ENCODE assay signal across 8 cellular contexts in the genomic region with DNA sequence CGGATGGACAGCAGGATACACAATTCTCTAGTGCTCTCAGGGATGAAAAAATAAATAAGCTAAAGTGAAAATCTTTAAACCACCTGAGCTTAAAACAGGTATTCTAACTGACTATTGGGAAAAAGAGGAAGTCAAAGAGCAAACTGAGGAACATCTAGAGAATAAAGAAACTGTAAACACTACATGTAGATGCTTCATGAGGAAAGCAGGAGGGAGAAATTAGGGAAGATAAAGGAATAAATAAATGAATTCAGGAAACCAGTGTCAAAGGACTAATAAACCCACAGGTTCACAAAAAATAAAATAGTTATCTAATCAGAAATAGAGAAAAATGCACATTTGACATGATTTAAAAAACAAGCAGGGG. TPM values are rescaled to one million over a fixed set of nuclear protein-coding genes. Genes with fewer than 3 reads are reported as not detected.
A peak's percentile ranks its signal among the peaks of the same experiment; 100 is the strongest.
DNase-seq lines count a peak whose midpoint lies in the region; ATAC-seq and TF ChIP-seq lines count a peak whose summit lies in the region.

No MANE protein-coding gene starts in this region.

- H4K20me1 ChIP-seq in BLaER1 treated with 17β-estradiol and CSF1 and Interleukin-3, amounts not matched to agents 10 nM and 100 nM, result peaks cover 0 to 1% (median 0%) of the 10 kb centered on the region in 11 experiments; a peak in 1 of 22 replicates

- peak overlapping the region; percentile 22 to 95 (median 93); a peak in 19 of 22 replicates for H3K9ac ChIP-seq in BLaER1 treated with 17β-estradiol and CSF1 and Interleukin-3, amounts not matched to agents 10 nM and 100 nM

- no peaks in the 10 kb centered on the region for H3K9me3 ChIP-seq in BLaER1 treated with 17β-estradiol and CSF1 and Interleukin-3, amounts not matched to agents 10 nM and 100 nM (replicated peaks in 1 of 11)
- H3K9me3 ChIP-seq in body of pancreas, result no peaks in the 10 kb centered on the region

- no peak for TF ChIP-seq POLR2A in body of pancreas (IDR thresholded peaks at IDR 0.05)

- no peaks in the 10 kb centered on the region for H3K27me3 ChIP-seq in BLaER1 treated with 17β-estradiol and CSF1 and Interleukin-3, amounts not matched to agents 10 nM and 100 nM
- no peaks in the 10 kb centered on the region for H3K27me3 ChIP-seq in body of pancreas

- DNase-seq in body of pancreas (no peak), NCI-H1092 treated with DMSO at 0.1 percent for 48 hours (lab: John Stamatoyannopoulos, UW) (no peak), NCI-H1436 (lab: John Stamatoyannopoulos, UW) (no peak), GOT3 (lab: John Stamatoyannopoulos, UW) (no peak)
- no peak for DNase-seq in naive thymus-derived CD8-positive, alpha-beta T cell
- no peak for DNase-seq in effector CD8-positive, alpha-beta T cell (lab: John Stamatoyannopoulos, UW)

- peak overlapping the region; percentile 80 to 95 (median 90) for H3K4me3 ChIP-seq in BLaER1 treated with 17β-estradiol and CSF1 and Interleukin-3, amounts not matched to agents 10 nM and 100 nM
- no peak overlapping the region for H3K4me3 ChIP-seq in body of pancreas

- H3K4me1 ChIP-seq in BLaER1 treated with 17β-estradiol and CSF1 and Interleukin-3, amounts not matched to agents 10 nM and 100 nM, result peaks cover 18 to 29% (median 23%) of the 10 kb centered on the region in 10 experiments
- peaks cover 52% of the 10 kb centered on the region for H3K4me1 ChIP-seq in body of pancreas

- intact Hi-C loops in body of pancreas (cut with DNase I), result no loop called here

- peak overlapping the region; percentile 60 to 94 (median 81) for H3K4me2 ChIP-seq in BLaER1 treated with 17β-estradiol and CSF1 and Interleukin-3, amounts not matched to agents 10 nM and 100 nM

- no peaks in the 10 kb centered on the region for H3K9me3 Mint-ChIP-seq in naive thymus-derived CD8-positive, alpha-beta T cell

- peaks cover 0 to 26% (median 11%) of the 10 kb centered on the region in 11 experiments; a peak in 13 of 22 replicates for H3K36me3 ChIP-seq in BLaER1 treated with 17β-estradiol and CSF1 and Interleukin-3, amounts not matched to agents 10 nM and 100 nM
- H3K36me3 ChIP-seq in body of pancreas (replicated peaks in 1 of 2; ENCODE audit: insufficient read depth in 1 of 2, low read depth in 2 of 2), result no peaks in the 10 kb centered on the region

- H3K36me3 Mint-ChIP-seq in naive thymus-derived CD8-positive, alpha-beta T cell, result peaks cover 0 to 5% (median 4%) of the 10 kb centered on the region in 3 donors

- H3K4me1 Mint-ChIP-seq in naive thymus-derived CD8-positive, alpha-beta T cell, result peaks cover 18 to 41% (median 39%) of the 10 kb centered on the region in 4 donors

- H3K27me3 Mint-ChIP-seq in naive thymus-derived CD8-positive, alpha-beta T cell, result no peaks in the 10 kb centered on the region

- ATAC-seq in HG02840 (IDR thresholded peaks at IDR 0.05; ENCODE audit: low FRiP score, unreplicated experiment) (peak; percentile 3), body of pancreas (no peak)
- ATAC-seq in naive thymus-derived CD8-positive, alpha-beta T cell, result no peak

- peak overlapping the region; percentile 94 to 99 (median 97) for H3K4me3 Mint-ChIP-seq in naive thymus-derived CD8-positive, alpha-beta T cell

- peak overlapping the region; percentile 94 to 99 (median 98) for H3K27ac Mint-ChIP-seq in naive thymus-derived CD8-positive, alpha-beta T cell

- 0% methylated on average over 1 of the region's 1 CpG for WGBS in body of pancreas, 2 donors

- POLR2A ChIA-PET in naive thymus-derived CD8-positive, alpha-beta T cell (lab: Charles Lee), result interaction anchor here (0.9 kb wide), 1 partner anchor 288 kb away, joined by 3 read pairs; no protein-coding TSS in a partner anchor

- H3K27ac ChIP-seq in BLaER1 treated with 17β-estradiol and CSF1 and Interleukin-3, amounts not matched to agents 10 nM and 100 nM, result peak overlapping the region in 8 of 11 experiments; percentile 63 to 95 (median 93); a peak in 18 of 22 replicates
- peak overlapping the region; percentile 49 to 99 (median 96) for H3K27ac ChIP-seq in body of pancreas

- no peak for TF ChIP-seq CTCF in body of pancreas (IDR thresholded peaks at IDR 0.05)

RNA-seq across cellular contexts. Expression of gene MCCC1, which starts 0.5 kb away (rescaled TPM):
- 10 to 100 TPM; 50.8 to 63.9 TPM for total RNA-seq in body of pancreas
- total RNA-seq in naive thymus-derived CD8-positive, alpha-beta T cell, result 10 to 100 TPM; 33.2 to 36.5 TPM
- 10 to 100 TPM; 24.8 to 36.7 (median 29.2) TPM for polyA plus RNA-seq in naive thymus-derived CD8-positive, alpha-beta T cell

Comparison
In these comparisons a context has a peak if more than half of its experiments do, and no peak if none do; other contexts are left out.
1. H3K4me3 ChIP-seq: peak in BLaER1 treated with 17β-estradiol and CSF1 and Interleukin-3, amounts not matched to agents 10 nM and 100 nM (10 of 10); none in body of pancreas (0 of 2).